In genomic region chr15:35822153-35822552, GRCh38 we compare ENCODE assay signal across 28 cellular contexts.
"Had no signal": no experiment of that assay in that cellular context is flagged by ENCODE, and none has a peak within 500 bp of the region (broad histone marks: within the 10 kb centered on the region; RNA-seq: fewer than 3 reads in every experiment).

No MANE protein-coding gene starts in this region.

- H3K4me1 Mint-ChIP-seq: endodermal cell had no signal

- H3K27ac Mint-ChIP-seq: dendritic cell treated with granulocyte-macrophage colony-stimulating factor and Interleukin-4, amounts not matched to agents 40 ng/mL and 50 ng/mL, for 4 days; effector memory CD8-positive, alpha-beta T cell; endodermal cell had no signal

- ATAC-seq: effector memory CD8-positive, alpha-beta T cell; esophagus mucosa; foreskin keratinocyte; gastrocnemius medialis; gastroesophageal sphincter; heart left ventricle; heart right ventricle had no signal

- H3K9me3 Mint-ChIP-seq: effector memory CD8-positive, alpha-beta T cell; endodermal cell had no signal

- H3K4me1 ChIP-seq: colonic mucosa, foreskin keratinocyte, gastrocnemius medialis, gastroesophageal sphincter, heart right ventricle had no signal

- H3K27ac ChIP-seq: colonic mucosa, coronary artery, dorsolateral prefrontal cortex, epithelial cell of prostate, esophagus muscularis mucosa, esophagus squamous epithelium, foreskin keratinocyte, gastrocnemius medialis, gastroesophageal sphincter, heart left ventricle, heart right ventricle had no signal

- H3K36me3 ChIP-seq: colonic mucosa, esophagus muscularis mucosa, esophagus squamous epithelium, gastrocnemius medialis, gastroesophageal sphincter, heart left ventricle, heart right ventricle had no signal

- H3K27me3 Mint-ChIP-seq: dendritic cell treated with granulocyte-macrophage colony-stimulating factor and Interleukin-4, amounts not matched to agents 40 ng/mL and 50 ng/mL, for 4 days; effector memory CD8-positive, alpha-beta T cell had no signal

- H3K4me3 Mint-ChIP-seq: dendritic cell treated with granulocyte-macrophage colony-stimulating factor and Interleukin-4, amounts not matched to agents 40 ng/mL and 50 ng/mL, for 4 days; effector memory CD8-positive, alpha-beta T cell; endodermal cell had no signal

- H3K4me3 ChIP-seq: colonic mucosa, coronary artery, dorsolateral prefrontal cortex, esophagus muscularis mucosa, esophagus squamous epithelium, gastrocnemius medialis, gastroesophageal sphincter, heart left ventricle, heart right ventricle had no signal

- FAIRE-seq: colon, endometrium, frontal cortex had no signal

- DNase-seq: colonic mucosa; cortex of kidney; dermis blood vessel endothelial cell; dorsolateral prefrontal cortex; effector CD4-positive, alpha-beta T cell; effector CD8-positive, alpha-beta T cell; effector memory CD4-positive, alpha-beta T cell; effector memory CD8-positive, alpha-beta T cell; endodermal cell; erythroblast; esophagus squamous epithelium; foreskin fibroblast; foreskin keratinocyte; foreskin melanocyte; gastrocnemius medialis; glutamatergic neuron; head of caudate nucleus; heart left ventricle; heart right ventricle had no signal

- H3K9me3 ChIP-seq: colonic mucosa, esophagus muscularis mucosa, esophagus squamous epithelium, gastrocnemius medialis, gastroesophageal sphincter, heart left ventricle, heart right ventricle had no signal

- H3K27me3 ChIP-seq: colonic mucosa, esophagus muscularis mucosa, esophagus squamous epithelium, foreskin keratinocyte, gastrocnemius medialis, gastroesophageal sphincter, heart left ventricle, heart right ventricle had no signal
